ENCODE assay signal across 18 cellular contexts in genomic region chr18:22040527-22040926, GRCh38.
DNase-seq lines count a peak whose midpoint lies in the region; ATAC-seq, FAIRE-seq and TF ChIP-seq lines count a peak whose summit lies in the region.
"Had no signal": no experiment of that assay in that cellular context is flagged by ENCODE, and none has a peak within 500 bp of the region (broad histone marks: within the 10 kb centered on the region; RNA-seq: fewer than 3 reads in every experiment).

No MANE protein-coding gene starts in this region.

- H3K9me3 Mint-ChIP-seq in activated CD8-positive, alpha-beta memory T cell treated with anti-CD3 and anti-CD28 coated beads, Interleukin-2, amount 10 ng/mL, durations not matched to agents 7 days and 5 days (ENCODE audit: low read depth), result no peaks in the 10 kb centered on the region
- H3K9me3 Mint-ChIP-seq: CD4-positive, alpha-beta T cell had no signal

- no peak for FAIRE-seq in small intestine (lab: Jason Lieb, UNC)
- FAIRE-seq: A204.1, GM12892, H54 had no signal

- ATAC-seq in left colon (peak; percentile 56), HG03342 (IDR thresholded peaks at IDR 0.05; ENCODE audit: unreplicated experiment) (no peak), GM18868 (IDR thresholded peaks at IDR 0.05; ENCODE audit: unreplicated experiment) (no peak)
- no peak for ATAC-seq in activated CD8-positive, alpha-beta memory T cell treated with anti-CD3 and anti-CD28 coated beads, Interleukin-2, amount 10 ng/mL, durations not matched to agents 7 days and 5 days
- ATAC-seq: HCT116 had no signal

- TF ChIP-seq CTCF in 22Rv1 (IDR thresholded peaks at IDR 0.05), result no peak

- H3K27ac Mint-ChIP-seq in activated CD8-positive, alpha-beta memory T cell treated with anti-CD3 and anti-CD28 coated beads, Interleukin-2, amount 10 ng/mL, durations not matched to agents 7 days and 5 days, result no peak overlapping the region
- H3K27ac Mint-ChIP-seq: B cell; CD4-positive, alpha-beta T cell; IgD-negative memory B cell had no signal

- H3K27ac ChIP-seq in 22Rv1 (peak overlapping the region; percentile 42), small intestine (ENCODE audit: low read depth in 1 of 2, low read length in 1 of 2) (no peak overlapping the region)
- H3K27ac ChIP-seq: GM23248 had no signal

- peaks cover 0 to 3% of the 10 kb centered on the region in 2 donors for H3K4me1 ChIP-seq in small intestine (ENCODE audit: control insufficient read depth in 2 of 2, insufficient read depth in 1 of 2, low read depth in 1 of 2, low read length in 1 of 2)

- H3K4me3 Mint-ChIP-seq in activated CD8-positive, alpha-beta memory T cell treated with anti-CD3 and anti-CD28 coated beads, Interleukin-2, amount 10 ng/mL, durations not matched to agents 7 days and 5 days, result no peak overlapping the region
- H3K4me3 Mint-ChIP-seq: B cell; CD4-positive, alpha-beta T cell; IgD-negative memory B cell had no signal

- no peaks in the 10 kb centered on the region for H3K27me3 ChIP-seq in small intestine (ENCODE audit: control insufficient read depth in 2 of 2, insufficient read depth in 2 of 2, low read length in 2 of 2)

- H3K27me3 Mint-ChIP-seq in activated CD8-positive, alpha-beta memory T cell treated with anti-CD3 and anti-CD28 coated beads, Interleukin-2, amount 10 ng/mL, durations not matched to agents 7 days and 5 days, result no peaks in the 10 kb centered on the region

- no peaks in the 10 kb centered on the region for H3K36me3 Mint-ChIP-seq in activated CD8-positive, alpha-beta memory T cell treated with anti-CD3 and anti-CD28 coated beads, Interleukin-2, amount 10 ng/mL, durations not matched to agents 7 days and 5 days
- H3K36me3 Mint-ChIP-seq: IgD-negative memory B cell had no signal

- no peaks in the 10 kb centered on the region for H3K4me1 Mint-ChIP-seq in activated CD8-positive, alpha-beta memory T cell treated with anti-CD3 and anti-CD28 coated beads, Interleukin-2, amount 10 ng/mL, durations not matched to agents 7 days and 5 days
- H3K4me1 Mint-ChIP-seq: B cell, IgD-negative memory B cell had no signal

- no peak overlapping the region for H3K4me3 ChIP-seq in small intestine (ENCODE audit: low read depth in 1 of 2, low read length in 2 of 2)
- H3K4me3 ChIP-seq: GM23248 had no signal

- no peaks in the 10 kb centered on the region for H3K9me3 ChIP-seq in small intestine (ENCODE audit: control insufficient read depth, low read depth)

- CTCF ChIA-PET in activated CD8-positive, alpha-beta memory T cell treated with anti-CD3 and anti-CD28 coated beads, Interleukin-2, amount 10 ng/mL, durations not matched to agents 7 days and 5 days (lab: Charles Lee), result no interaction called here

- peak; percentile 34 for DNase-seq in LoVo (ENCODE audit: low spot score)
- DNase-seq in left colon, result peak; percentile 62 to 82
- peak; percentile 90 for DNase-seq in small intestine
- no peak for DNase-seq in activated CD8-positive, alpha-beta memory T cell treated with anti-CD3 and anti-CD28 coated beads, Interleukin-2, amount 10 ng/mL, durations not matched to agents 7 days and 5 days
- DNase-seq: C1 segment of cervical spinal cord; CD4-positive, alpha-beta T cell; DND-41; GDM1; GM23248 had no signal

- WGBS in small intestine, 3 donors, result 19 to 59% (median 37%) methylated on average over 4 of the region's 4 CpGs

- intact Hi-C loops in left colon (cut with DNase I, micrococcal nuclease), result no loop called here

- H3K36me3 ChIP-seq in small intestine (ENCODE audit: control insufficient read depth in 2 of 2, insufficient read depth in 2 of 2, low read length in 2 of 2), result no peaks in the 10 kb centered on the region
